32 cellular contexts compared by ENCODE assay signal in genomic region chr3:188608401-188608800, GRCh38.
"Had no signal": no experiment of that assay in that cellular context is flagged by ENCODE, and none has a peak within 500 bp of the region (broad histone marks: within the 10 kb centered on the region; RNA-seq: fewer than 3 reads in every experiment).

No MANE protein-coding gene starts in this region.

- H3K9me3 ChIP-seq: esophagus squamous epithelium, gastroesophageal sphincter had no signal

- H3K4me1 Mint-ChIP-seq: activated CD4-positive, alpha-beta T cell treated with anti-CD3 and anti-CD28 coated beads, Interleukin-2, amount 10 ng/mL, durations not matched to agents 24 days and 14 days; activated CD8-positive, alpha-beta memory T cell treated with anti-CD3 and anti-CD28 coated beads, Interleukin-2, amount 10 ng/mL, durations not matched to agents 7 days and 5 days; activated naive CD4-positive, alpha-beta T cell treated with anti-CD3 and anti-CD28 coated beads, Interleukin-2, amount 10 ng/mL, durations not matched to agents 7 days and 5 days; activated naive CD8-positive, alpha-beta T cell treated with anti-CD3 and anti-CD28 coated beads, Interleukin-2, amount 10 ng/mL, durations not matched to agents 7 days and 5 days; T-cell had no signal

- FAIRE-seq: bronchial epithelial cell, colon had no signal

- H3K27ac ChIP-seq: brain microvascular endothelial cell, epithelial cell of prostate, heart right ventricle, WERI-Rb-1 had no signal

- ATAC-seq: activated CD4-positive, alpha-beta T cell treated with anti-CD3 and anti-CD28 coated beads for 36 hours; activated CD8-positive, alpha-beta memory T cell treated with anti-CD3 and anti-CD28 coated beads, Interleukin-2, amount 10 ng/mL, durations not matched to agents 7 days and 5 days; activated CD8-positive, alpha-beta T cell treated with anti-CD3 and anti-CD28 coated beads, Interleukin-2, amount 10 ng/mL, durations not matched to agents 7 days and 5 days; activated naive CD4-positive, alpha-beta T cell treated with anti-CD3 and anti-CD28 coated beads, Interleukin-2, amount 50 U/mL, for 72 hours; activated T-cell treated with anti-CD3 and anti-CD28 coated beads, Interleukin-2, amount 50 U/mL, for 72 hours; effector memory CD8-positive, alpha-beta T cell; gastroesophageal sphincter; T-cell had no signal

- H3K27ac Mint-ChIP-seq: activated CD4-positive, alpha-beta memory T cell treated with anti-CD3 and anti-CD28 coated beads for 36 hours; activated CD4-positive, alpha-beta T cell treated with anti-CD3 and anti-CD28 coated beads for 36 hours; activated CD4-positive, alpha-beta T cell treated with anti-CD3 and anti-CD28 coated beads, Interleukin-2, amount 10 ng/mL, durations not matched to agents 24 days and 14 days; activated CD8-positive, alpha-beta memory T cell treated with anti-CD3 and anti-CD28 coated beads, Interleukin-2, amount 10 ng/mL, durations not matched to agents 7 days and 5 days; activated CD8-positive, alpha-beta T cell treated with anti-CD3 and anti-CD28 coated beads, Interleukin-2, amount 10 ng/mL, durations not matched to agents 7 days and 5 days; activated naive CD4-positive, alpha-beta T cell treated with anti-CD3 and anti-CD28 coated beads, Interleukin-2, amount 10 ng/mL, durations not matched to agents 7 days and 5 days; activated naive CD4-positive, alpha-beta T cell treated with anti-CD3 and anti-CD28 coated beads, Interleukin-2, amount 50 U/mL, for 72 hours; activated naive CD8-positive, alpha-beta T cell treated with anti-CD3 and anti-CD28 coated beads, Interleukin-2, amount 10 ng/mL, durations not matched to agents 7 days and 5 days; activated T-cell treated with anti-CD3 and anti-CD28 coated beads, Interleukin-2, amount 50 U/mL, for 72 hours; T-cell; T-helper 1 cell treated with Interleukin-12 subunit alpha and Interleukin-12 subunit beta and Interleukin-4 antibody, amounts not matched to agents 30 μg/mL and 1 μg/mL, for 36 hours had no signal

- H3K27me3 Mint-ChIP-seq: activated CD4-positive, alpha-beta memory T cell treated with anti-CD3 and anti-CD28 coated beads for 36 hours; activated CD4-positive, alpha-beta T cell treated with anti-CD3 and anti-CD28 coated beads for 36 hours; activated CD4-positive, alpha-beta T cell treated with anti-CD3 and anti-CD28 coated beads, Interleukin-2, amount 10 ng/mL, durations not matched to agents 24 days and 14 days; activated CD8-positive, alpha-beta memory T cell treated with anti-CD3 and anti-CD28 coated beads, Interleukin-2, amount 10 ng/mL, durations not matched to agents 7 days and 5 days; activated naive CD4-positive, alpha-beta T cell treated with anti-CD3 and anti-CD28 coated beads, Interleukin-2, amount 10 ng/mL, durations not matched to agents 7 days and 5 days; activated naive CD8-positive, alpha-beta T cell treated with anti-CD3 and anti-CD28 coated beads, Interleukin-2, amount 10 ng/mL, durations not matched to agents 7 days and 5 days; central memory CD8-positive, alpha-beta T cell; effector memory CD8-positive, alpha-beta T cell; T-cell had no signal

- H3K27me3 ChIP-seq: brain microvascular endothelial cell, esophagus squamous epithelium, gastroesophageal sphincter, heart right ventricle had no signal

- H3K4me3 ChIP-seq: esophagus squamous epithelium, gastroesophageal sphincter, heart right ventricle had no signal

- H3K36me3 ChIP-seq: WERI-Rb-1 had no signal

- DNase-seq: activated CD4-positive, alpha-beta memory T cell treated with anti-CD3 and anti-CD28 coated beads for 36 hours; activated CD4-positive, alpha-beta T cell treated with anti-CD3 and anti-CD28 coated beads for 36 hours; activated CD4-positive, alpha-beta T cell treated with anti-CD3 and anti-CD28 coated beads, Interleukin-2, amount 10 ng/mL, durations not matched to agents 24 days and 14 days; activated CD4-positive, CD25-positive, alpha-beta regulatory T cell; activated CD4-positive, CD25-positive, alpha-beta regulatory T cell treated with anti-CD3 and anti-CD28 coated beads, Interleukin-2, amount 50 U/mL, for 72 hours; activated CD8-positive, alpha-beta memory T cell treated with anti-CD3 and anti-CD28 coated beads, Interleukin-2, amount 10 ng/mL, durations not matched to agents 7 days and 5 days; activated CD8-positive, alpha-beta memory T cell treated with anti-CD3 and anti-CD28 coated beads, Interleukin-2, amount 50 U/mL, for 4 hours; activated CD8-positive, alpha-beta T cell treated with anti-CD3 and anti-CD28 coated beads, Interleukin-2, amount 10 ng/mL, durations not matched to agents 7 days and 5 days; activated gamma-delta T cell; activated naive CD4-positive, alpha-beta T cell; activated naive CD4-positive, alpha-beta T cell treated with anti-CD3 and anti-CD28 coated beads, Interleukin-2, amount 10 ng/mL, durations not matched to agents 7 days and 5 days; activated naive CD8-positive, alpha-beta T cell treated with anti-CD3 and anti-CD28 coated beads, Interleukin-2, amount 10 ng/mL, durations not matched to agents 7 days and 5 days; activated T-cell treated with anti-CD3 and anti-CD28 coated beads, Interleukin-2, amount 50 U/mL, for 1 hour; activated T-cell treated with anti-CD3 and anti-CD28 coated beads, Interleukin-2, amount 50 U/mL, for 72 hours; brain microvascular endothelial cell; cortex of kidney; dermis blood vessel endothelial cell; effector CD4-positive, alpha-beta T cell; effector memory CD8-positive, alpha-beta T cell; esophagus squamous epithelium; foreskin melanocyte; heart right ventricle; T-cell; T-helper 9 cell; WERI-Rb-1 had no signal

- H3K4me3 Mint-ChIP-seq: activated CD4-positive, alpha-beta memory T cell treated with anti-CD3 and anti-CD28 coated beads for 36 hours; activated CD4-positive, alpha-beta T cell treated with anti-CD3 and anti-CD28 coated beads for 36 hours; activated CD4-positive, alpha-beta T cell treated with anti-CD3 and anti-CD28 coated beads, Interleukin-2, amount 10 ng/mL, durations not matched to agents 24 days and 14 days; activated CD8-positive, alpha-beta memory T cell treated with anti-CD3 and anti-CD28 coated beads, Interleukin-2, amount 10 ng/mL, durations not matched to agents 7 days and 5 days; activated CD8-positive, alpha-beta T cell treated with anti-CD3 and anti-CD28 coated beads, Interleukin-2, amount 10 ng/mL, durations not matched to agents 7 days and 5 days; activated naive CD4-positive, alpha-beta T cell treated with anti-CD3 and anti-CD28 coated beads, Interleukin-2, amount 10 ng/mL, durations not matched to agents 7 days and 5 days; activated naive CD8-positive, alpha-beta T cell treated with anti-CD3 and anti-CD28 coated beads, Interleukin-2, amount 10 ng/mL, durations not matched to agents 7 days and 5 days; activated T-cell treated with anti-CD3 and anti-CD28 coated beads, Interleukin-2, amount 50 U/mL, for 72 hours; central memory CD8-positive, alpha-beta T cell; effector memory CD8-positive, alpha-beta T cell; T-cell; T-helper 1 cell treated with Interleukin-12 subunit alpha and Interleukin-12 subunit beta and Interleukin-4 antibody, amounts not matched to agents 30 μg/mL and 1 μg/mL, for 36 hours had no signal
